ENCODE assay signal across 8 cellular contexts in genomic region chr6:31042801-31043200, GRCh38. TPM values are rescaled to one million over a fixed set of nuclear protein-coding genes. Genes with fewer than 3 reads are reported as not detected.
A peak's percentile ranks its signal among the peaks of the same experiment; 100 is the strongest.
DNase-seq lines count a peak whose midpoint lies in the region; ATAC-seq, FAIRE-seq and TF ChIP-seq lines count a peak whose summit lies in the region.

No MANE protein-coding gene starts in this region.

- peak; percentile 53 for ATAC-seq in stimulated activated naive CD8-positive, alpha-beta T cell treated with anti-CD3 and anti-CD28 coated beads, Interleukin-15, amount 100 ng/mL, for 72 hours
- no peak for ATAC-seq in GM18861 (IDR thresholded peaks at IDR 0.05; ENCODE audit: unreplicated experiment)

- peaks cover 36% of the 10 kb centered on the region for H3K27me3 Mint-ChIP-seq in stimulated activated naive CD8-positive, alpha-beta T cell treated with anti-CD3 and anti-CD28 coated beads, Interleukin-15, amount 100 ng/mL, for 72 hours

- peaks cover 83% of the 10 kb centered on the region for H3K27me3 ChIP-seq in WERI-Rb-1 (ENCODE audit: insufficient read depth, low read depth, severe bottlenecking)

- no peak for TF ChIP-seq POLR2A in GM12891 (IDR thresholded peaks at IDR 0.05; ENCODE audit: low read depth, low read length)

- no peak overlapping the region for H3K27ac Mint-ChIP-seq in stimulated activated naive CD8-positive, alpha-beta T cell treated with anti-CD3 and anti-CD28 coated beads, Interleukin-15, amount 100 ng/mL, for 72 hours

- H3K36me3 ChIP-seq in WERI-Rb-1 = no peaks in the 10 kb centered on the region

- peak overlapping the region; percentile 31 to 50 for H3K4me3 Mint-ChIP-seq in stimulated activated naive CD8-positive, alpha-beta T cell treated with anti-CD3 and anti-CD28 coated beads, Interleukin-15, amount 100 ng/mL, for 72 hours

- peaks cover 9% of the 10 kb centered on the region for H3K9me3 ChIP-seq in WERI-Rb-1 (ENCODE audit: severe bottlenecking)

- DNase-seq in AG04449 (ENCODE audit: low read depth, low spot score) = no peak
- no peak for DNase-seq in GM12891 (ENCODE audit: insufficient read length, low spot score)
- DNase-seq in OCI-M2 (lab: John Stamatoyannopoulos, UW; ENCODE audit: unreplicated experiment) = peak; percentile 40
- peak; percentile 71 for DNase-seq in astrocyte of the spinal cord (ENCODE audit: low read depth, low spot score)
- peak; percentile 56 for DNase-seq in iris pigment epithelial cell (ENCODE audit: low read depth)
- DNase-seq in stimulated activated naive CD8-positive, alpha-beta T cell treated with anti-CD3 and anti-CD28 coated beads, Interleukin-15, amount 100 ng/mL, for 72 hours = peak in 1 of 2 donors; percentile 30
- DNase-seq in WERI-Rb-1 = no peak

- H3K4me3 ChIP-seq in AG04449 (ENCODE audit: low read depth, low read length) (no peak overlapping the region), astrocyte of the spinal cord (ENCODE audit: low read depth, low read length) (no peak overlapping the region), WERI-Rb-1 (ENCODE audit: low read depth, low read length) (no peak overlapping the region)

- TF ChIP-seq CTCF in AG04449 (IDR thresholded peaks at IDR 0.05; ENCODE audit: insufficient read depth, low read length, missing control alignments) (peak; percentile 77), astrocyte of the spinal cord (IDR thresholded peaks at IDR 0.05; ENCODE audit: low read depth, low read length) (peak; percentile 76), WERI-Rb-1 (IDR thresholded peaks at IDR 0.05; ENCODE audit: low read depth, low read length) (no peak)

- POLR2A ChIA-PET in AG04449 (lab: Yijun Ruan, JAX) = no interaction called here

- H3K4me1 Mint-ChIP-seq in stimulated activated naive CD8-positive, alpha-beta T cell treated with anti-CD3 and anti-CD28 coated beads, Interleukin-15, amount 100 ng/mL, for 72 hours = no peaks in the 10 kb centered on the region

- in situ Hi-C loops in astrocyte of the spinal cord (cut with HindIII; ENCODE audit: low sequenced_read_pairs) = no loop called here

- CTCF ChIA-PET in AG04449 (lab: Yijun Ruan, JAX) = interaction anchor here (0.6 to 4.5 kb wide), 18 partner anchors 9 to 128 kb away, joined by 3 to 59 read pairs (median 5); partner anchors contain the start of gene VARS2

- peak; percentile 48 for FAIRE-seq in GM12891 (lab: Jason Lieb, UNC)

- H3K27ac ChIP-seq in WERI-Rb-1 = no peak overlapping the region

- H3K9me3 Mint-ChIP-seq in stimulated activated naive CD8-positive, alpha-beta T cell treated with anti-CD3 and anti-CD28 coated beads, Interleukin-15, amount 100 ng/mL, for 72 hours = no peaks in the 10 kb centered on the region

TF ChIP-seq in GM12891, 5 proteins besides CTCF, POLR2A, EP300 and RAD21:
- TF ChIP-seq SPI1 (IDR thresholded peaks at IDR 0.05; ENCODE audit: low read depth, low read length) (peak; percentile 85), POU2F2 (IDR thresholded peaks at IDR 0.05; ENCODE audit: low read depth, low read length) (no peak), POLR2AphosphoS5 (IDR thresholded peaks at IDR 0.05; ENCODE audit: low read depth, low read length) (no peak)

RNA-seq across cellular contexts. Expression of gene MUC22, which starts 32.5 kb away (rescaled TPM):
- 0.01 TPM for polyA plus RNA-seq in GM12891 (2012; ENCODE audit: low read depth, missing spikeins)

RNA-seq across cellular contexts. Expression of gene MUC21, which starts 59.3 kb away (rescaled TPM):
- 0.03 TPM for polyA plus RNA-seq in GM12891 (2012; ENCODE audit: low read depth, missing spikeins)

Comparison
In these comparisons a context has a peak if more than half of its experiments do, and no peak if none do; other contexts are left out.
1. DNase-seq: peak in OCI-M2 (single experiment), astrocyte of the spinal cord (single experiment) and iris pigment epithelial cell (single experiment); none in AG04449 (single experiment), GM12891 (single experiment) and WERI-Rb-1 (single experiment).